Comparison of ENCODE assay signal across 8 cellular contexts in the genomic region with DNA sequence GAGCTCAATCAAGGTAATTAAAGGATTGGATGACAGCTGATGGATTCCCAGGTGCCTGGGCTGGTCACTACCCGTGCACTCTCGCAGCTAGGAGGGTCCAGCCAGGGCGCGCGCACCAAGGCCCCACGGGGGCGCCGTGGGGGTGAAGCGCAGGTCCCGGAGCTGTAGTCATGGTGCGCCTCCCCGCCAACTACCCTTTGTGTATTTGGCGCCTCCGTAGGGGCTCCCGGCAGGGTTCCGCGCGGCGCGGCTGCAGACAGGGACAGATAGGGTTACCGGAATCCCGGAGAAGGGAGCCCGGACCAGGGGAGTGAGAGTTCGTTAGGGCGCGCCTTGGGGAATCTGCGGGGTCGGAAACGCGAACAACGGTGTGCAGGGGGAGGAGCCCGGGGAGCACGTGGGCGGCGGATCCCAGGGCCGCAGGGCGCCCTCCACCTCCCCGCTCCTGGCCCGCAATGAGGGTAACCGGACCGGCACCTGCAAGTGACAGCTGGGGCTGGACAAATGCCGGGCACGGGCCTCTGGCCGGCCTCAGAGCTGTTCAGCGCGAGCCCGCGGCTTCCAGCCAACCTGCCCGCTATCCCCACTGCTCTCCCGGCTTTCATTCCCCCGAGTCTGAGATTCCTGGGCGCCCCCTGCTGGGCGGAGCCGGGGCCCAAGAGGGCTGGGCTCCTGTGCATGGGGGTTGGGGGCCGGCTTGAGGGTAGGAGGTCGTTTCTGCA. TPM values are rescaled to one million over a fixed set of nuclear protein-coding genes. Genes with fewer than 3 reads are reported as not detected.
DNase-seq lines count a peak whose midpoint lies in the region; ATAC-seq and TF ChIP-seq lines count a peak whose summit lies in the region.

No MANE protein-coding gene starts in this region.

- peak; percentile 60 for DNase-seq in HT-29 (ENCODE audit: low spot score)
- DNase-seq in PC-9 = peak in 1 of 2 experiments; percentile 72
- DNase-seq in activated T-helper 1 cell treated with Interleukin-2 at 50 U/mL for 16 hours (ENCODE audit: low read depth) = peak; percentile 46
- peak; percentile 47 for DNase-seq in fibroblast of gingiva (ENCODE audit: low read depth)
- peak; percentile 66 for DNase-seq in naive B cell
- peak; percentile 79 to 90 for DNase-seq in stimulated activated effector memory CD8-positive, alpha-beta T cell treated with anti-CD3 and anti-CD28 coated beads, Interleukin-12 subunit alpha, Interleukin-12 subunit beta, amount 100 ng/mL, for 72 hours (ENCODE audit: low spot score in 2 of 2)

- CTCF ChIA-PET in PC-9 (lab: Charles Lee) = interaction anchor here (0.5 to 1.3 kb wide), 7 partner anchors 11 to 179 kb away, joined by 3 to 4 read pairs (median 3); no protein-coding TSS in a partner anchor

- H3K4me1 Mint-ChIP-seq in naive B cell = peaks cover 12 to 20% (median 17%) of the 10 kb centered on the region in 3 donors
- H3K4me1 Mint-ChIP-seq in stimulated activated effector memory CD8-positive, alpha-beta T cell treated with anti-CD3 and anti-CD28 coated beads, Interleukin-12 subunit alpha, Interleukin-12 subunit beta, amount 100 ng/mL, for 72 hours = peaks cover 12% of the 10 kb centered on the region

- H3K4me3 Mint-ChIP-seq in naive B cell = peak overlapping the region; percentile 85 to 96 (median 94)
- peak overlapping the region; percentile 85 for H3K4me3 Mint-ChIP-seq in stimulated activated effector memory CD8-positive, alpha-beta T cell treated with anti-CD3 and anti-CD28 coated beads, Interleukin-12 subunit alpha, Interleukin-12 subunit beta, amount 100 ng/mL, for 72 hours

- POLR2A ChIA-PET in PC-9 (lab: Charles Lee; ENCODE audit: unreplicated experiment) = interaction anchor here (0.5 to 0.6 kb wide), 2 partner anchors 152 to 1371 kb away, joined by 6 read pairs; no protein-coding TSS in a partner anchor

- peak overlapping the region; percentile 47; the same call in 1 of the 2 replicates for H3K4me3 ChIP-seq in GM08714 (ENCODE audit: low read length)
- peak overlapping the region; percentile 73 for H3K4me3 ChIP-seq in PC-9

- peak overlapping the region in 2 of 6 donors; percentile 76 to 92 for H3K27ac Mint-ChIP-seq in naive B cell
- H3K27ac Mint-ChIP-seq in stimulated activated effector memory CD8-positive, alpha-beta T cell treated with anti-CD3 and anti-CD28 coated beads, Interleukin-12 subunit alpha, Interleukin-12 subunit beta, amount 100 ng/mL, for 72 hours = peak overlapping the region; percentile 89

- H3K36me3 Mint-ChIP-seq in naive B cell = no peaks in the 10 kb centered on the region
- peaks cover 11% of the 10 kb centered on the region for H3K36me3 Mint-ChIP-seq in stimulated activated effector memory CD8-positive, alpha-beta T cell treated with anti-CD3 and anti-CD28 coated beads, Interleukin-12 subunit alpha, Interleukin-12 subunit beta, amount 100 ng/mL, for 72 hours

- no peaks in the 10 kb centered on the region for H3K4me1 ChIP-seq in PC-9 (replicated peaks; ENCODE audit: insufficient read depth)

- H3K9me2 ChIP-seq in PC-9 (ENCODE audit: insufficient read depth) = no peaks in the 10 kb centered on the region

- intact Hi-C loops in PC-9 (cut with micrococcal nuclease; ENCODE audit: unreplicated experiment) = loop anchor here (2.0 to 10.0 kb wide), 2 partner anchors 93 to 151 kb away; a partner anchor contains a TSS

- H3K27me3 Mint-ChIP-seq in naive B cell = peaks cover 0 to 13% (median 8%) of the 10 kb centered on the region in 3 donors

- H2AFZ ChIP-seq in PC-9 = peak overlapping the region; percentile 88

- H3K36me3 ChIP-seq in PC-9 (ENCODE audit: low read depth) = no peaks in the 10 kb centered on the region

- no peaks in the 10 kb centered on the region for H3K9me3 ChIP-seq in PC-9 (ENCODE audit: insufficient read depth, low read depth)

- peak overlapping the region; percentile 100 for H3K4me2 ChIP-seq in PC-9

- peak; percentile 94 for TF ChIP-seq CTCF in PC-9 (conservative IDR thresholded peaks at IDR 0.05)

- peaks cover 21% of the 10 kb centered on the region; the same call in 1 of the 2 replicates for H3F3A ChIP-seq in PC-9 (ENCODE audit: insufficient read depth, low read depth)

- H3K79me2 ChIP-seq in PC-9 (ENCODE audit: low read depth) = no peaks in the 10 kb centered on the region

- H3K27ac ChIP-seq in PC-9 = no peak overlapping the region

- H3K27me3 ChIP-seq in PC-9 (ENCODE audit: insufficient read depth, low read depth) = no peaks in the 10 kb centered on the region

- BruUV-seq in PC-9 (replicated peaks; lab: Mats Ljungman, UMichigan) = no TSS peak

- ATAC-seq in naive B cell (ENCODE audit: low read depth in 2 of 2) (peak; percentile 76 to 77), HG03439 (IDR thresholded peaks at IDR 0.05; ENCODE audit: unreplicated experiment) (no peak)
- ATAC-seq in stimulated activated effector memory CD8-positive, alpha-beta T cell treated with anti-CD3 and anti-CD28 coated beads, Interleukin-12 subunit alpha, Interleukin-12 subunit beta, amount 100 ng/mL, for 72 hours = peak; percentile 77

- H3K9me3 Mint-ChIP-seq in naive B cell = no peaks in the 10 kb centered on the region
- H3K9me3 Mint-ChIP-seq in stimulated activated effector memory CD8-positive, alpha-beta T cell treated with anti-CD3 and anti-CD28 coated beads, Interleukin-12 subunit alpha, Interleukin-12 subunit beta, amount 100 ng/mL, for 72 hours = no peaks in the 10 kb centered on the region

- no peaks in the 10 kb centered on the region for H4K20me1 ChIP-seq in PC-9 (ENCODE audit: insufficient read depth)

RNA-seq across cellular contexts. Expression of a gene that starts 3.4 kb away (rescaled TPM):
- total RNA-seq in HT-29 (2014; rRNA removed; shearing (Covaris generic)) = not detected in 2 replicates
- total RNA-seq in PC-9 (2021) = 0.85 and 0.90 TPM in 2 replicates
- under 1 TPM in 2 of 6 donors, not detected in 4; 0.26 to 0.27 TPM for polyA plus RNA-seq in naive B cell (ENCODE audit: low read depth in 6 of 6)

RNA-seq across cellular contexts. Expression of a gene that starts 8.1 kb away (rescaled TPM):
- 9.8 and 15.7 TPM in 2 replicates for total RNA-seq in HT-29 (2014; rRNA removed; shearing (Covaris generic))
- total RNA-seq in PC-9 (2021) = 22.1 and 22.4 TPM in 2 replicates
- 10 to 100 TPM in 4 of 6 donors, 1 to 10 TPM in 2; 7.4 to 25.5 (median 11.7) TPM for polyA plus RNA-seq in naive B cell (ENCODE audit: low read depth in 6 of 6)
